ENCODE assay signal across 22 cellular contexts in genomic region chr1:216929870-216930582, GRCh38.
DNase-seq lines count a peak whose midpoint lies in the region; ATAC-seq and TF ChIP-seq lines count a peak whose summit lies in the region.
"Had no signal": no experiment of that assay in that cellular context is flagged by ENCODE, and none has a peak within 500 bp of the region (broad histone marks: within the 10 kb centered on the region; RNA-seq: fewer than 3 reads in every experiment).

No MANE protein-coding gene starts in this region.

- H4K5ac ChIP-seq in IMR-90 (ENCODE audit: low read depth, low read length): no peak overlapping the region

- WGBS in IMR-90 (ENCODE audit: extremely low coverage in 2 of 2, insufficient read length in 1 of 2), 2 experiments: no CpG with 5 or more reads among the region's 2 CpGs

- no peak overlapping the region for H3K27ac Mint-ChIP-seq in Calu3 (ENCODE audit: unreplicated experiment)
- H3K27ac Mint-ChIP-seq: activated T-helper 17 cell treated with anti-CD3 and anti-CD28 coated beads, Interleukin-2, amount 50 U/mL, for 72 hours; nephron had no signal

- H3K56ac ChIP-seq in IMR-90 (ENCODE audit: extremely low read depth, insufficient read depth, low read length): no peak overlapping the region

- H3K79me1 ChIP-seq in IMR-90 (ENCODE audit: low read depth in 1 of 2, low read length in 2 of 2): no peaks in the 10 kb centered on the region

- TF ChIP-seq RAD21 in IMR-90 (IDR thresholded peaks at IDR 0.05; ENCODE audit: low read length): no peak

- in situ Hi-C loops in IMR-90 (cut with MboI; ENCODE audit: low sequenced_read_pairs): no loop called here

- BruUV-seq in Calu3 (replicated peaks; lab: Mats Ljungman, UMichigan) (no TSS peak), IMR-90 (replicated peaks; lab: Mats Ljungman, UMichigan) (no TSS peak)

- H3K4ac ChIP-seq in IMR-90 (ENCODE audit: low read depth, low read length): no peak overlapping the region; the same call in 1 of the 2 replicates

- ATAC-seq in IMR-90 (ENCODE audit: low read depth) (no peak), GM18511 (IDR thresholded peaks at IDR 0.05; ENCODE audit: unreplicated experiment) (no peak), GM21576 (IDR thresholded peaks at IDR 0.05; ENCODE audit: unreplicated experiment) (no peak)
- ATAC-seq: activated T-helper 17 cell treated with anti-CD3 and anti-CD28 coated beads, Interleukin-2, amount 50 U/mL, for 72 hours; psoas muscle; Right ventricle myocardium inferior had no signal

- H3K4me2 ChIP-seq in IMR-90 (ENCODE audit: low read depth, low read length): no peak overlapping the region

- no peaks in the 10 kb centered on the region for H4K20me1 ChIP-seq in IMR-90 (ENCODE audit: insufficient read depth, low read length)

- H2BK20ac ChIP-seq in IMR-90 (ENCODE audit: low read depth, low read length): no peak overlapping the region; the same call in 1 of the 2 replicates

- H3K9me3 Mint-ChIP-seq in Calu3 (ENCODE audit: low read depth, unreplicated experiment): no peaks in the 10 kb centered on the region
- H3K9me3 Mint-ChIP-seq: activated T-helper 17 cell treated with anti-CD3 and anti-CD28 coated beads, Interleukin-2, amount 50 U/mL, for 72 hours; nephron had no signal

- H4K91ac ChIP-seq in IMR-90 (ENCODE audit: insufficient read depth, low read depth, low read length): no peak overlapping the region

- peak; percentile 5 for DNase-seq in Calu3
- peak; percentile 84 for DNase-seq in IMR-90
- peak; percentile 17 for DNase-seq in amniotic epithelial cell (ENCODE audit: low read depth)
- peak; percentile 80 for DNase-seq in glomerular visceral epithelial cell (ENCODE audit: extremely low spot score)
- DNase-seq in NCI-H82 (lab: John Stamatoyannopoulos, UW): no peak
- DNase-seq in GDM1 (lab: John Stamatoyannopoulos, UW): no peak
- DNase-seq: activated CD4-positive, CD25-positive, alpha-beta regulatory T cell treated with anti-CD3 and anti-CD28 coated beads, Interleukin-2, amount 50 U/mL, for 72 hours; amygdala; glutamatergic neuron; KG1; mesendoderm; NCI-H1417 treated with DMSO at 0.1 percent for 48 hours; psoas muscle; spleen; T-helper 2 cell had no signal

- no peaks in the 10 kb centered on the region for H3K9me1 ChIP-seq in IMR-90 (ENCODE audit: insufficient read depth, low read length)

- no peak overlapping the region for H2AK9ac ChIP-seq in IMR-90 (replicated peaks; ENCODE audit: low read depth, low read length, poor library complexity)

- no peak for TF ChIP-seq POLR2A in IMR-90 (IDR thresholded peaks at IDR 0.05; ENCODE audit: low read depth, low read length)

- POLR2A ChIA-PET in IMR-90 (lab: Charles Lee; ENCODE audit: unreplicated experiment): no interaction called here

- no peak overlapping the region for H3K4me3 ChIP-seq in IMR-90 (ENCODE audit: insufficient read depth, low read depth, low read length)
- H3K4me3 ChIP-seq: coronary artery, psoas muscle, spleen, thoracic aorta had no signal

- no peaks in the 10 kb centered on the region for H3K4me1 Mint-ChIP-seq in Calu3 (ENCODE audit: low read depth, unreplicated experiment)
- H3K4me1 Mint-ChIP-seq: activated T-helper 17 cell treated with anti-CD3 and anti-CD28 coated beads, Interleukin-2, amount 50 U/mL, for 72 hours had no signal

- no peak overlapping the region for H3K18ac ChIP-seq in IMR-90 (ENCODE audit: low read depth, low read length)

- H3K27me3 ChIP-seq in IMR-90 (ENCODE audit: control insufficient read depth, insufficient read depth, low read length): no peaks in the 10 kb centered on the region
- H3K27me3 ChIP-seq: spleen had no signal

- H3K23ac ChIP-seq in IMR-90 (ENCODE audit: low read depth, low read length): no peak overlapping the region

- H3K14ac ChIP-seq in IMR-90 (replicated peaks; ENCODE audit: low read depth, low read length): no peak overlapping the region; the same call in 1 of the 2 replicates

- intact Hi-C loops in Calu3 (cut with micrococcal nuclease; ENCODE audit: unreplicated experiment) (no loop called here), IMR-90 (cut with micrococcal nuclease) (no loop called here)

- 0 out of 4 replicates have a peak overlapping the region, but pooled peaks of 1 of the 2 experiments have one; percentile 34 for H4K8ac ChIP-seq in IMR-90 (ENCODE audit: low read depth in 2 of 2, low read length in 2 of 2)

- no peak overlapping the region for H2BK15ac ChIP-seq in IMR-90 (ENCODE audit: low read depth, low read length)

- dilution Hi-C loops in IMR-90 (cut with HindIII; ENCODE audit: low sequenced_read_pairs, unreplicated experiment): no loop called here

- H3K9ac ChIP-seq in IMR-90 (ENCODE audit: low read depth, low read length): no peak overlapping the region

- H2AK5ac ChIP-seq in IMR-90 (ENCODE audit: low read depth, low read length): no peak overlapping the region

- peak overlapping the region; percentile 45; the same call in 1 of the 2 replicates for H2BK120ac ChIP-seq in IMR-90 (ENCODE audit: low read depth, low read length)

- H3K4me1 ChIP-seq in IMR-90 (ENCODE audit: control insufficient read depth, insufficient read depth, low read length): no peaks in the 10 kb centered on the region; the same call in 1 of the 2 replicates
- H3K4me1 ChIP-seq: psoas muscle, spleen had no signal

- H2AFZ ChIP-seq in IMR-90 (replicated peaks; ENCODE audit: low read length, poor library complexity): no peak overlapping the region

- H2BK5ac ChIP-seq in IMR-90 (ENCODE audit: low read depth, low read length, poor library complexity, severe bottlenecking): no peak overlapping the region

- no peaks in the 10 kb centered on the region for H3K36me3 ChIP-seq in IMR-90 (ENCODE audit: control insufficient read depth, insufficient read depth, low read length)
- H3K36me3 ChIP-seq: spleen, thoracic aorta had no signal

- TF ChIP-seq CTCF in Calu3 (IDR thresholded peaks at IDR 0.05; ENCODE audit: unreplicated experiment): no peak
- TF ChIP-seq CTCF in IMR-90 (conservative IDR thresholded peaks at IDR 0.05; ENCODE audit: low read depth, low read length): no peak

- no peaks in the 10 kb centered on the region for H3K27me3 Mint-ChIP-seq in Calu3 (ENCODE audit: unreplicated experiment)
- H3K27me3 Mint-ChIP-seq: activated T-helper 17 cell treated with anti-CD3 and anti-CD28 coated beads, Interleukin-2, amount 50 U/mL, for 72 hours had no signal

- no peak overlapping the region for H3K27ac ChIP-seq in IMR-90 (ENCODE audit: insufficient read depth, low read length)
- H3K27ac ChIP-seq: coronary artery, psoas muscle, spleen, thoracic aorta had no signal

- H3K36me3 Mint-ChIP-seq in Calu3 (ENCODE audit: insufficient read depth, unreplicated experiment): no peaks in the 10 kb centered on the region

- CTCF ChIA-PET in Calu3 (lab: Charles Lee): no interaction called here
- CTCF ChIA-PET in IMR-90 (lab: Yijun Ruan, JAX): no interaction called here

- no peaks in the 10 kb centered on the region for H3K9me3 ChIP-seq in IMR-90 (ENCODE audit: control insufficient read depth, insufficient read depth, low read length)
- H3K9me3 ChIP-seq: psoas muscle, spleen, thoracic aorta had no signal

- no peak overlapping the region for H3K4me3 Mint-ChIP-seq in Calu3 (ENCODE audit: low read depth, unreplicated experiment)
- H3K4me3 Mint-ChIP-seq: activated T-helper 17 cell treated with anti-CD3 and anti-CD28 coated beads, Interleukin-2, amount 50 U/mL, for 72 hours; nephron had no signal

TF ChIP-seq in IMR-90, 13 proteins besides CTCF, POLR2A, EP300 and RAD21:
- TF ChIP-seq BHLHE40 (IDR thresholded peaks at IDR 0.05; ENCODE audit: low read depth, low read length) (no peak), MXI1 (IDR thresholded peaks at IDR 0.05; ENCODE audit: borderline replicate concordance, low read depth, low read length) (no peak), MAFK (IDR thresholded peaks at IDR 0.05; ENCODE audit: low read depth, low read length) (no peak), USF2 (IDR thresholded peaks at IDR 0.05; ENCODE audit: low read depth, low read length) (no peak), NFE2L2 (IDR thresholded peaks at IDR 0.05; ENCODE audit: low read depth, low read length) (no peak), FOS (IDR thresholded peaks at IDR 0.05; ENCODE audit: low read depth, low read length) (peak; percentile 52; the same call in 1 of the 2 replicates), CHD1 (IDR thresholded peaks at IDR 0.05; ENCODE audit: low read depth, low read length) (no peak), SMC3 (IDR thresholded peaks at IDR 0.05; ENCODE audit: low read depth, low read length) (no peak), ELK1 (IDR thresholded peaks at IDR 0.05; ENCODE audit: borderline replicate concordance, low read depth, low read length) (no peak)
TF ChIP-seq in IMR-90: peak in this region for 1.

Comparison
In these comparisons a context has a peak if more than half of its experiments do, and no peak if none do; other contexts are left out.
1. DNase-seq: peak in Calu3 (single experiment), IMR-90 (single experiment), amniotic epithelial cell (single experiment) and glomerular visceral epithelial cell (single experiment); none in NCI-H82 (single experiment) and GDM1 (single experiment).